ENCODE assay signal across 1 cellular context in genomic region chr4:181008164-181008563, GRCh38.
TF ChIP-seq lines count a peak whose summit lies in the region.

No MANE protein-coding gene starts in this region.

TF ChIP-seq in HEK293, 187 proteins besides CTCF, POLR2A, EP300 and RAD21 (continued from another document):
- 0 out of 2 replicates have a peak, but pooled peaks have one; percentile 14 for TF ChIP-seq TSHZ1 (tag by site-specific recombination; IDR thresholded peaks at IDR 0.05; ENCODE audit: borderline replicate concordance)
- peak; percentile 90 for TF ChIP-seq ZNF366 (tag by site-specific recombination; conservative IDR thresholded peaks at IDR 0.05)
- no peak for TF ChIP-seq ZBTB26 (tag by site-specific recombination; optimal IDR thresholded peaks at IDR 0.05)
- TF ChIP-seq ZSCAN23 (tag by site-specific recombination; IDR thresholded peaks at IDR 0.05), result no peak
- no peak for TF ChIP-seq ZNF692 (tag by site-specific recombination; IDR thresholded peaks at IDR 0.05)
- TF ChIP-seq ZNF148 (tag by site-specific recombination; IDR thresholded peaks at IDR 0.05; ENCODE audit: borderline replicate concordance), result no peak
- no peak for TF ChIP-seq ZNF169 (tag by site-specific recombination; IDR thresholded peaks at IDR 0.05)
- no peak for TF ChIP-seq ZNF560 (tag by site-specific recombination; IDR thresholded peaks at IDR 0.05; ENCODE audit: borderline replicate concordance)
- no peak for TF ChIP-seq ZNF274 (IDR thresholded peaks at IDR 0.05; ENCODE audit: low read length)
- no peak for TF ChIP-seq ZNF274 (tag by site-specific recombination; IDR thresholded peaks at IDR 0.05; ENCODE audit: borderline replicate concordance)
- TF ChIP-seq ZNF362 (tag by site-specific recombination; IDR thresholded peaks at IDR 0.05), result 0 out of 2 replicates have a peak, but pooled peaks have one; percentile 13
- TF ChIP-seq ZBTB8A (tag by site-specific recombination; IDR thresholded peaks at IDR 0.05), result no peak
- TF ChIP-seq OSR2 (tag by site-specific recombination; IDR thresholded peaks at IDR 0.05), result peak; percentile 25; the same call in 1 of the 2 replicates
- peak; percentile 45 for TF ChIP-seq FEZF1 (tag by site-specific recombination; IDR thresholded peaks at IDR 0.05)
- no peak for TF ChIP-seq HOXD13 (CRISPR knock-in tag; IDR thresholded peaks at IDR 0.05; ENCODE audit: borderline replicate concordance)
- 0 out of 2 replicates have a peak, but pooled peaks have one; percentile 42 for TF ChIP-seq HIC1 (tag by site-specific recombination; IDR thresholded peaks at IDR 0.05)
- peak; percentile 53 for TF ChIP-seq ZBTB17 (tag by site-specific recombination; IDR thresholded peaks at IDR 0.05)
- no peak for TF ChIP-seq ZNF701 (tag by site-specific recombination; IDR thresholded peaks at IDR 0.05)
